15 cellular contexts compared by ENCODE assay signal in the genomic region with DNA sequence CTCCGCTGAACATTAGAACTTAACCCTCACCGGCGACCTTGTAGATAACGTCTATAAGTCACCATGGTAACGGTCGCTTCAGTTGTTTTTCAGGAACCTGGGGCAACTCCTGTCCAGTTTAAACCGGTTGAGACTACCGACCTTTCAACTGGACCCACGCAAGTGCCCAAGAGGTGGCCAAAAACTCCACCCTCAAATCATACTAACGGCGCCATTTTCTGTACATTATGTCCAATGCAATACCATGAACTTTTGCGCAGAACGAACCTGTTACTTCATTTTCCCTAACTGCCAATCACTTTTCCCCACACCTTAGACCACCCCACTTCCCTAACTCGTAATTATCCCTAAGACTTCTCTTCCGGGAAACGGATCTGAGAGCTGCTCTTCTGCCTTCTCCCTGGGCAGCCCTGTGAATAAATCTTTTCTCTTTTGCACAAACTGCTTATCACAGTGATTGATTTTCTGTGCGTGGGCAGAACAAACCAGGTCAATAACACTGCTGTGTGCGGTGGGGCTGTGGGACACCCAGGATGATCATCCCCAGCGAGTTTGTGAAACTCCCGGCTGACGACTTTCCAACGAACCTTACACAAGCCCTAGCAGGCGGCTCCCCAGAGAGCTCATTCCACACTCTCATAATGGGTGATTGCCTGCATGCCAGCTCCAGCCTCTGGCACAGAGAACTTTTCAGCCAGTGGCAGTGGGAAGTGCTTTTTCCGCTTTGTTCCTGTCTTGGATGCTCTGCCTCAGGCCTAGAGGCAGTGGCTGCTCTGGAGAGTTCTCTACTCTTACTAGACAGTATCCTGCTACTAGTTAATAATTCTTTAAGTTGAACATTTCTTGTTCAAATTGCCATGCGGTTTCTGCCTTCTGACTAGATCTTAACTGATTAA. TPM values are rescaled to one million over a fixed set of nuclear protein-coding genes. Genes with fewer than 3 reads are reported as not detected.
DNase-seq lines count a peak whose midpoint lies in the region; ATAC-seq and TF ChIP-seq lines count a peak whose summit lies in the region.
"Had no signal": no experiment of that assay in that cellular context is flagged by ENCODE, and none has a peak within 500 bp of the region (broad histone marks: within the 10 kb centered on the region; RNA-seq: fewer than 3 reads in every experiment).

No MANE protein-coding gene starts in this region.

- peaks cover 6% of the 10 kb centered on the region for H3K4me1 Mint-ChIP-seq in stimulated activated naive CD8-positive, alpha-beta T cell treated with anti-CD3 and anti-CD28 coated beads, Interleukin-15, amount 100 ng/mL, for 72 hours
- no peaks in the 10 kb centered on the region for H3K4me1 Mint-ChIP-seq in immature natural killer cell
- H3K4me1 Mint-ChIP-seq: activated naive CD4-positive, alpha-beta T cell treated with anti-CD3 and anti-CD28 coated beads, Interleukin-2, amount 10 ng/mL, durations not matched to agents 7 days and 5 days had no signal

- H3K36me3 Mint-ChIP-seq in immature natural killer cell = no peaks in the 10 kb centered on the region
- H3K36me3 Mint-ChIP-seq: activated naive CD4-positive, alpha-beta T cell treated with anti-CD3 and anti-CD28 coated beads, Interleukin-2, amount 10 ng/mL, durations not matched to agents 7 days and 5 days had no signal

- peaks cover 61% of the 10 kb centered on the region for H3K27me3 ChIP-seq in transverse colon
- H3K27me3 ChIP-seq: BLaER1 had no signal

- no peak for TF ChIP-seq CTCF in astrocyte of the spinal cord (IDR thresholded peaks at IDR 0.05; ENCODE audit: low read depth, low read length)
- TF ChIP-seq CTCF in transverse colon (IDR thresholded peaks at IDR 0.05) = no peak

- no peak for TF ChIP-seq POLR2A in transverse colon (IDR thresholded peaks at IDR 0.05)

- H3K27ac ChIP-seq in transverse colon = no peak overlapping the region
- H3K27ac ChIP-seq: BLaER1 had no signal

- H3K4me3 ChIP-seq in astrocyte of the spinal cord (ENCODE audit: low read depth, low read length) (peak overlapping the region; percentile 10), transverse colon (no peak overlapping the region)
- H3K4me3 ChIP-seq: BLaER1 had no signal

- H3K4me3 Mint-ChIP-seq in stimulated activated naive CD8-positive, alpha-beta T cell treated with anti-CD3 and anti-CD28 coated beads, Interleukin-15, amount 100 ng/mL, for 72 hours = peak overlapping the region; percentile 6 to 36
- H3K4me3 Mint-ChIP-seq in immature natural killer cell = no peak overlapping the region
- H3K4me3 Mint-ChIP-seq: activated naive CD4-positive, alpha-beta T cell treated with anti-CD3 and anti-CD28 coated beads, Interleukin-2, amount 10 ng/mL, durations not matched to agents 7 days and 5 days had no signal

- intact Hi-C loops in transverse colon (cut with DNase I; ENCODE audit: low total_unique reads) = no loop called here

- no peak for TF ChIP-seq EP300 in transverse colon (IDR thresholded peaks at IDR 0.05; ENCODE audit: low read depth)

- H3K9me3 ChIP-seq in transverse colon = no peaks in the 10 kb centered on the region
- H3K9me3 ChIP-seq: BLaER1 had no signal

- 11 to 29% methylated on average over 12 to 25 of the region's 25 CpGs for WGBS in transverse colon (ENCODE audit: low coverage in 1 of 2), 2 donors

- no peaks in the 10 kb centered on the region for H3K9me3 Mint-ChIP-seq in stimulated activated naive CD8-positive, alpha-beta T cell treated with anti-CD3 and anti-CD28 coated beads, Interleukin-15, amount 100 ng/mL, for 72 hours
- H3K9me3 Mint-ChIP-seq in immature natural killer cell = peaks cover 0 to 6% (median 0%) of the 10 kb centered on the region in 6 donors
- H3K9me3 Mint-ChIP-seq: activated naive CD4-positive, alpha-beta T cell treated with anti-CD3 and anti-CD28 coated beads, Interleukin-2, amount 10 ng/mL, durations not matched to agents 7 days and 5 days had no signal

- H3K36me3 ChIP-seq in transverse colon = no peaks in the 10 kb centered on the region
- H3K36me3 ChIP-seq: BLaER1 had no signal

- H3K27me3 Mint-ChIP-seq in stimulated activated naive CD8-positive, alpha-beta T cell treated with anti-CD3 and anti-CD28 coated beads, Interleukin-15, amount 100 ng/mL, for 72 hours = peaks cover 62% of the 10 kb centered on the region
- peaks cover 5 to 25% (median 13%) of the 10 kb centered on the region in 3 donors for H3K27me3 Mint-ChIP-seq in immature natural killer cell (ENCODE audit: low read depth in 3 of 3)

- no peak overlapping the region for H3K27ac Mint-ChIP-seq in stimulated activated naive CD8-positive, alpha-beta T cell treated with anti-CD3 and anti-CD28 coated beads, Interleukin-15, amount 100 ng/mL, for 72 hours
- no peak overlapping the region for H3K27ac Mint-ChIP-seq in immature natural killer cell
- H3K27ac Mint-ChIP-seq: activated naive CD4-positive, alpha-beta T cell treated with anti-CD3 and anti-CD28 coated beads, Interleukin-2, amount 10 ng/mL, durations not matched to agents 7 days and 5 days had no signal

- no peak for ATAC-seq in stimulated activated naive CD8-positive, alpha-beta T cell treated with anti-CD3 and anti-CD28 coated beads, Interleukin-15, amount 100 ng/mL, for 72 hours
- ATAC-seq in stimulated activated naive CD8-positive, alpha-beta T cell treated with anti-CD3 and anti-CD28 coated beads, Interleukin-15, Interleukin-2, amounts not matched to agents 100 U/mL and 50 U/mL, for 24 hours = no peak
- ATAC-seq in GM21528 (IDR thresholded peaks at IDR 0.05; ENCODE audit: low FRiP score, unreplicated experiment) (no peak), HG02938 (IDR thresholded peaks at IDR 0.05; ENCODE audit: unreplicated experiment) (no peak)

- no peaks in the 10 kb centered on the region for H3K4me1 ChIP-seq in transverse colon
- H3K4me1 ChIP-seq: BLaER1 had no signal

- in situ Hi-C loops in astrocyte of the spinal cord (cut with HindIII; ENCODE audit: low sequenced_read_pairs) = no loop called here
- in situ Hi-C loops in transverse colon (cut with MboI; ENCODE audit: low pct_ligation_motif_present in 1 of 4, low pct_unique_long_range_greater_than_20kb in 1 of 4, low sequenced_read_pairs in 3 of 4) = no loop called here

- no peak for DNase-seq in stimulated activated naive CD8-positive, alpha-beta T cell treated with anti-CD3 and anti-CD28 coated beads, Interleukin-15, amount 100 ng/mL, for 72 hours
- no peak for DNase-seq in stimulated activated naive CD8-positive, alpha-beta T cell treated with anti-CD3 and anti-CD28 coated beads, Interleukin-15, Interleukin-2, amounts not matched to agents 100 U/mL and 50 U/mL, for 24 hours
- DNase-seq in astrocyte of the spinal cord (ENCODE audit: low read depth, low spot score) (no peak), kidney tubule cell (ENCODE audit: low spot score) (peak; percentile 77), immature natural killer cell (no peak), transverse colon (no peak)
- DNase-seq: activated naive CD4-positive, alpha-beta T cell treated with anti-CD3 and anti-CD28 coated beads, Interleukin-2, amount 10 ng/mL, durations not matched to agents 7 days and 5 days; dermis blood vessel endothelial cell; KG1; NCI-H446 treated with DMSO at 0.1 percent for 48 hours; stimulated activated naive CD4-positive, alpha-beta T cell treated with Interleukin-2 at 50 U/mL for 16 hours had no signal

RNA-seq across cellular contexts. Expression of gene GPX5, which starts 28.6 kb away (rescaled TPM):
- not detected for polyA plus RNA-seq in immature natural killer cell
- total RNA-seq in transverse colon = not detected
- total RNA-seq: dermis blood vessel endothelial cell, H4 had no signal

RNA-seq across cellular contexts. Expression of gene GPX6, which starts 38.6 kb away (rescaled TPM):
- polyA plus RNA-seq in immature natural killer cell = not detected
- not detected for total RNA-seq in transverse colon
- total RNA-seq: dermis blood vessel endothelial cell, H4 had no signal

Comparison
In these comparisons a context has a peak if more than half of its experiments do, and no peak if none do; other contexts are left out.
1. H3K4me3 Mint-ChIP-seq: peak in stimulated activated naive CD8-positive, alpha-beta T cell treated with anti-CD3 and anti-CD28 coated beads, Interleukin-15, amount 100 ng/mL, for 72 hours (2 of 2); none in immature natural killer cell (0 of 5).